In genomic region chr5:158423623-158424200, GRCh38 we compare ENCODE assay signal across 19 cellular contexts.
DNase-seq lines count a peak whose midpoint lies in the region; ATAC-seq and TF ChIP-seq lines count a peak whose summit lies in the region.
"Had no signal": no experiment of that assay in that cellular context is flagged by ENCODE, and none has a peak within 500 bp of the region (broad histone marks: within the 10 kb centered on the region; RNA-seq: fewer than 3 reads in every experiment).

No MANE protein-coding gene starts in this region.

- peak overlapping the region; percentile 51 for H3K27ac ChIP-seq in skeletal muscle tissue (ENCODE audit: low read depth, low read length)
- peak overlapping the region in 1 of 3 donors; percentile 50 for H3K27ac ChIP-seq in thyroid gland
- H3K27ac ChIP-seq: transverse colon had no signal

- peaks cover 10% of the 10 kb centered on the region for H3K27me3 Mint-ChIP-seq in activated T-helper 17 cell treated with anti-CD3 and anti-CD28 coated beads, Interleukin-2, amount 50 U/mL, for 72 hours
- H3K27me3 Mint-ChIP-seq: activated naive CD4-positive, alpha-beta T cell treated with anti-CD3 and anti-CD28 coated beads, Interleukin-2, amount 10 ng/mL, durations not matched to agents 7 days and 5 days; stimulated activated naive B cell treated with anti-CD40 and anti-IgM and Interleukin-4, amounts not matched to agents 10 μg/mL and 1 μg/mL and 100 μg/mL, for 72 hours had no signal

- no peak overlapping the region for H3K4me3 Mint-ChIP-seq in activated T-helper 17 cell treated with anti-CD3 and anti-CD28 coated beads, Interleukin-2, amount 50 U/mL, for 72 hours
- H3K4me3 Mint-ChIP-seq: activated naive CD4-positive, alpha-beta T cell treated with anti-CD3 and anti-CD28 coated beads, Interleukin-2, amount 10 ng/mL, durations not matched to agents 7 days and 5 days; brain; CD8-positive, alpha-beta memory T cell; stimulated activated naive B cell treated with anti-CD40 and anti-IgM and Interleukin-4, amounts not matched to agents 10 μg/mL and 1 μg/mL and 100 μg/mL, for 72 hours had no signal

- H3K9ac ChIP-seq in skeletal muscle tissue (ENCODE audit: low read depth in 1 of 3, low read length in 3 of 3) = no peak overlapping the region

- H3K4me3 ChIP-seq in skeletal muscle tissue (ENCODE audit: low read length in 3 of 3) (no peak overlapping the region), thyroid gland (replicated peaks in 1 of 3) (no peak overlapping the region)
- H3K4me3 ChIP-seq: MG63, transverse colon had no signal

- in situ Hi-C loops in SK-MEL-5 (cut with HindIII; ENCODE audit: low pct_unique_long_range_greater_than_20kb, low sequenced_read_pairs) = no loop called here
- in situ Hi-C loops in KBM-7 (cut with MboI; ENCODE audit: low pct_unique_long_range_greater_than_20kb, low sequenced_read_pairs) = no loop called here

- H3K36me3 ChIP-seq in skeletal muscle tissue (ENCODE audit: control insufficient read depth in 3 of 3, insufficient read depth in 3 of 3, low read length in 3 of 3) (no peaks in the 10 kb centered on the region), thyroid gland (no peaks in the 10 kb centered on the region)
- H3K36me3 ChIP-seq: MG63, transverse colon had no signal

- TF ChIP-seq POLR2A in thyroid gland (IDR thresholded peaks at IDR 0.05) = no peak

- peak; percentile 76 for ATAC-seq in left ventricle myocardium superior
- ATAC-seq in activated T-helper 17 cell treated with anti-CD3 and anti-CD28 coated beads, Interleukin-2, amount 50 U/mL, for 72 hours (replicated peaks) = no peak
- ATAC-seq: esophagus mucosa had no signal

- H3K4me1 ChIP-seq in skeletal muscle tissue (ENCODE audit: control insufficient read depth in 3 of 3, insufficient read depth in 3 of 3, low read length in 3 of 3) = peaks cover 7 to 9% (median 8%) of the 10 kb centered on the region in 3 donors
- H3K4me1 ChIP-seq in thyroid gland = peaks cover 12 to 26% of the 10 kb centered on the region in 2 donors
- H3K4me1 ChIP-seq: transverse colon had no signal

- H3K36me3 Mint-ChIP-seq in activated T-helper 17 cell treated with anti-CD3 and anti-CD28 coated beads, Interleukin-2, amount 50 U/mL, for 72 hours (ENCODE audit: low read depth) = no peaks in the 10 kb centered on the region
- H3K36me3 Mint-ChIP-seq: activated naive CD4-positive, alpha-beta T cell treated with anti-CD3 and anti-CD28 coated beads, Interleukin-2, amount 10 ng/mL, durations not matched to agents 7 days and 5 days; brain; CD8-positive, alpha-beta memory T cell; stimulated activated naive B cell treated with anti-CD40 and anti-IgM and Interleukin-4, amounts not matched to agents 10 μg/mL and 1 μg/mL and 100 μg/mL, for 72 hours had no signal

- H3K4me1 Mint-ChIP-seq in activated T-helper 17 cell treated with anti-CD3 and anti-CD28 coated beads, Interleukin-2, amount 50 U/mL, for 72 hours = no peaks in the 10 kb centered on the region
- H3K4me1 Mint-ChIP-seq: activated naive CD4-positive, alpha-beta T cell treated with anti-CD3 and anti-CD28 coated beads, Interleukin-2, amount 10 ng/mL, durations not matched to agents 7 days and 5 days; CD8-positive, alpha-beta memory T cell had no signal

- TF ChIP-seq CTCF in thyroid gland (IDR thresholded peaks at IDR 0.05) = no peak

- H3K9me3 ChIP-seq in skeletal muscle tissue (ENCODE audit: control insufficient read depth in 3 of 3, low read length in 3 of 3) = no peaks in the 10 kb centered on the region
- H3K9me3 ChIP-seq in thyroid gland = no peaks in the 10 kb centered on the region
- H3K9me3 ChIP-seq: MG63, transverse colon had no signal

- WGBS in thyroid gland, 2 donors = 45 to 48% methylated on average over 2 of the region's 2 CpGs

- peaks cover 4% of the 10 kb centered on the region for H3K9me3 Mint-ChIP-seq in activated T-helper 17 cell treated with anti-CD3 and anti-CD28 coated beads, Interleukin-2, amount 50 U/mL, for 72 hours
- H3K9me3 Mint-ChIP-seq: stimulated activated naive B cell treated with anti-CD40 and anti-IgM and Interleukin-4, amounts not matched to agents 10 μg/mL and 1 μg/mL and 100 μg/mL, for 72 hours had no signal

- intact Hi-C loops in left ventricle myocardium superior (cut with micrococcal nuclease) (no loop called here), thyroid gland (cut with DNase I) (no loop called here)

- H3K27me3 ChIP-seq in skeletal muscle tissue (ENCODE audit: control insufficient read depth in 3 of 3, insufficient read depth in 3 of 3, low read length in 3 of 3) (no peaks in the 10 kb centered on the region), thyroid gland (no peaks in the 10 kb centered on the region)
- H3K27me3 ChIP-seq: MG63, transverse colon had no signal

- no peak overlapping the region for H3K27ac Mint-ChIP-seq in activated T-helper 17 cell treated with anti-CD3 and anti-CD28 coated beads, Interleukin-2, amount 50 U/mL, for 72 hours
- H3K27ac Mint-ChIP-seq: activated naive CD4-positive, alpha-beta T cell treated with anti-CD3 and anti-CD28 coated beads, Interleukin-2, amount 10 ng/mL, durations not matched to agents 7 days and 5 days; CD8-positive, alpha-beta memory T cell; stimulated activated naive B cell treated with anti-CD40 and anti-IgM and Interleukin-4, amounts not matched to agents 10 μg/mL and 1 μg/mL and 100 μg/mL, for 72 hours had no signal

- DNase-seq in SK-MEL-5 (ENCODE audit: low read depth, low spot score) (peak; percentile 17), epidermal melanocyte (ENCODE audit: insufficient read length, low spot score) (peak; percentile 43), left ventricle myocardium superior (no peak), thyroid gland (no peak), KBM-7 (no peak), NCI-H526 (lab: John Stamatoyannopoulos, UW) (no peak)
- DNase-seq: activated CD4-positive, alpha-beta T cell treated with anti-CD3 and anti-CD28 coated beads, Interleukin-2, amount 50 U/mL, for 48 hours; activated naive CD4-positive, alpha-beta T cell treated with anti-CD3 and anti-CD28 coated beads, Interleukin-2, amount 10 ng/mL, durations not matched to agents 7 days and 5 days; activated T-cell treated with anti-CD3 and anti-CD28 coated beads for 4 hours; CD8-positive, alpha-beta memory T cell; DMS79; MG63; retina; stimulated activated naive B cell treated with anti-CD40 and anti-IgM and Interleukin-4, amounts not matched to agents 10 μg/mL and 1 μg/mL and 100 μg/mL, for 72 hours; transverse colon had no signal

Comparison
In these comparisons a context has a peak if more than half of its experiments do, and no peak if none do; other contexts are left out.
1. DNase-seq: peak in SK-MEL-5 (single experiment) and epidermal melanocyte (single experiment); none in left ventricle myocardium superior (single experiment), thyroid gland (0 of 2), KBM-7 (single experiment) and NCI-H526 (0 of 2).